ENCODE assay signal across 28 cellular contexts in genomic region chr20:34995696-34996095, GRCh38. TPM values are rescaled to one million over a fixed set of nuclear protein-coding genes. Genes with fewer than 3 reads are reported as not detected.
"Had no signal": no experiment of that assay in that cellular context is flagged by ENCODE, and none has a peak within 500 bp of the region (broad histone marks: within the 10 kb centered on the region; RNA-seq: fewer than 3 reads in every experiment).

No MANE protein-coding gene starts in this region.

- H3K36me3 Mint-ChIP-seq: natural killer cell treated with Interleukin-12 subunit alpha and Interleukin-12 subunit beta and Interleukin-15 and Interleukin-18, amount 100 ng/mL, for 72 hours had no signal

- H3K4me3 ChIP-seq: dorsolateral prefrontal cortex, esophagus muscularis mucosa, gastroesophageal sphincter, left lung, lung, prostate gland, spleen, testis, tibial nerve, upper lobe of right lung, vagina had no signal

- H3K27ac ChIP-seq: epithelial cell of prostate, esophagus muscularis mucosa, gastroesophageal sphincter, left lung, parathyroid adenoma, prostate gland, spleen, testis, tibial nerve, upper lobe of right lung, vagina had no signal

- DNase-seq: cortex of kidney; dorsolateral prefrontal cortex; effector CD8-positive, alpha-beta T cell; glutamatergic neuron; islet precursor cell; mesenchymal stem cell; midbrain; occipital lobe; spleen; stimulated activated CD4-positive, alpha-beta T cell treated with anti-CD3 and anti-CD28 coated beads, Interleukin-15, amount 100 ng/mL, for 24 hours; stimulated activated CD4-positive, alpha-beta T cell treated with anti-CD3 and anti-CD28 coated beads, Interleukin-1b, Interleukin-23, amount 100 ng/mL, for 48 hours; stimulated activated CD4-positive, alpha-beta T cell treated with anti-CD3 and anti-CD28 coated beads, Interleukin-4, amount 100 ng/mL, for 24 hours; stimulated activated naive B cell treated with anti-CD40 and anti-IgM and Interleukin-4, amounts not matched to agents 10 μg/mL and 1 μg/mL and 100 μg/mL, for 72 hours; stimulated activated naive CD8-positive, alpha-beta T cell treated with anti-CD3 and anti-CD28 coated beads, Interleukin-15, amount 100 ng/mL, for 72 hours; testis; upper lobe of right lung had no signal

- H3K27me3 ChIP-seq: dorsolateral prefrontal cortex, esophagus muscularis mucosa, gastroesophageal sphincter, left lung, spleen, testis, tibial nerve, upper lobe of right lung, vagina had no signal

- H3K9me3 ChIP-seq: esophagus muscularis mucosa, gastroesophageal sphincter, left lung, prostate gland, spleen, testis, tibial nerve, upper lobe of right lung, vagina had no signal

- H3K9me3 Mint-ChIP-seq: natural killer cell treated with Interleukin-12 subunit alpha and Interleukin-12 subunit beta and Interleukin-15 and Interleukin-18, amount 100 ng/mL, for 72 hours; stimulated activated naive B cell treated with anti-CD40 and anti-IgM and Interleukin-4, amounts not matched to agents 10 μg/mL and 1 μg/mL and 100 μg/mL, for 72 hours; stimulated activated naive CD8-positive, alpha-beta T cell treated with anti-CD3 and anti-CD28 coated beads, Interleukin-15, amount 100 ng/mL, for 72 hours had no signal

- H3K4me1 Mint-ChIP-seq: stimulated activated naive CD8-positive, alpha-beta T cell treated with anti-CD3 and anti-CD28 coated beads, Interleukin-15, amount 100 ng/mL, for 72 hours had no signal

- H3K27me3 Mint-ChIP-seq: natural killer cell treated with Interleukin-12 subunit alpha and Interleukin-12 subunit beta and Interleukin-15 and Interleukin-18, amount 100 ng/mL, for 72 hours; stimulated activated naive B cell treated with anti-CD40 and anti-IgM and Interleukin-4, amounts not matched to agents 10 μg/mL and 1 μg/mL and 100 μg/mL, for 72 hours; stimulated activated naive CD8-positive, alpha-beta T cell treated with anti-CD3 and anti-CD28 coated beads, Interleukin-15, amount 100 ng/mL, for 72 hours had no signal

- ATAC-seq: gastroesophageal sphincter; left lung; sciatic nerve; stimulated activated naive B cell treated with anti-CD40 and anti-IgM and Interleukin-4, amounts not matched to agents 10 μg/mL and 1 μg/mL and 100 μg/mL, for 72 hours; stimulated activated naive CD8-positive, alpha-beta T cell treated with anti-CD3 and anti-CD28 coated beads, Interleukin-15, amount 100 ng/mL, for 72 hours; upper lobe of right lung had no signal

- H3K4me3 Mint-ChIP-seq: natural killer cell treated with Interleukin-12 subunit alpha and Interleukin-12 subunit beta and Interleukin-15 and Interleukin-18, amount 100 ng/mL, for 72 hours; stimulated activated naive B cell treated with anti-CD40 and anti-IgM and Interleukin-4, amounts not matched to agents 10 μg/mL and 1 μg/mL and 100 μg/mL, for 72 hours; stimulated activated naive CD8-positive, alpha-beta T cell treated with anti-CD3 and anti-CD28 coated beads, Interleukin-15, amount 100 ng/mL, for 72 hours had no signal

- H3K4me1 ChIP-seq: left lung, parathyroid adenoma, spleen, testis, upper lobe of right lung, vagina had no signal

- H3K27ac Mint-ChIP-seq: natural killer cell treated with Interleukin-12 subunit alpha and Interleukin-12 subunit beta and Interleukin-15 and Interleukin-18, amount 100 ng/mL, for 72 hours had no signal

RNA-seq across cellular contexts. Expression of gene MYH7B, which starts 40.0 kb away (rescaled TPM):
- total RNA-seq: fibroblast of villous mesenchyme had no signal
